22 cellular contexts compared by ENCODE assay signal in the genomic region with DNA sequence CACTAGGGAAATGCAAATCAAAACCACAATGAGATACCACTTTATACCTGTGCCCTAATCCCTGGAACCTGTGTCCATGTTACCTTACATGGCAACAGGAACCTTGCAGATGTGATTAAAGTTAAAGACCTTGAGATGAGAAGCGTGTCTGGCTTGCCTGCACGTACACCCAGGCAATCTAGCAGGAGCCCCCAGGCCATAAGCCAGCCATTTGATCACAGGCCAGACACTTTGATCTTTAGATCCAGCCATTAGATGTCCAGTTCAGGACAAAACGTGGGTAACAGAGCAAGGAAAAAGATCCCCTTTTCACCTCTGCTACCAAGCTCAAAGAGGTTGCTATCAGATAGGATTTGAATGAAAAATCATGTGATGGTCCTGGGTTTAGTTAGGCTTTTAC.
DNase-seq lines count a peak whose midpoint lies in the region; ATAC-seq, FAIRE-seq and TF ChIP-seq lines count a peak whose summit lies in the region.
"Had no signal": no experiment of that assay in that cellular context is flagged by ENCODE, and none has a peak within 500 bp of the region (broad histone marks: within the 10 kb centered on the region; RNA-seq: fewer than 3 reads in every experiment).

No MANE protein-coding gene starts in this region.

- in situ Hi-C loops in HepG2 (cut with HindIII; ENCODE audit: extremely low pct_ligation_motif_present, low pct_unique_long_range_greater_than_20kb) = no loop called here

- H3K27me3 ChIP-seq in HepG2 (ENCODE audit: control insufficient read depth in 1 of 2, insufficient read depth in 2 of 2, low read length in 2 of 2) (no peaks in the 10 kb centered on the region), right lobe of liver (no peaks in the 10 kb centered on the region), left lung (no peaks in the 10 kb centered on the region)

- no peak for TF ChIP-seq POLR2A in HepG2 (IDR thresholded peaks at IDR 0.05; ENCODE audit: insufficient read depth in 1 of 2, low read depth in 2 of 2, low read length in 2 of 2)
- no peak for TF ChIP-seq POLR2A in right lobe of liver (IDR thresholded peaks at IDR 0.05)

- H3K9ac ChIP-seq in HepG2 (ENCODE audit: insufficient read depth, low read depth, low read length) = no peak overlapping the region

- no peak for DNase-seq in HepG2 (ENCODE audit: low spot score)
- no peak for DNase-seq in right lobe of liver
- DNase-seq in NCI-H526 treated with DMSO at 0.1 percent for 48 hours (lab: John Stamatoyannopoulos, UW) = peak; percentile 42
- peak; percentile 17 for DNase-seq in left kidney (ENCODE audit: low read depth, low spot score)
- DNase-seq in kidney tubule cell (ENCODE audit: low spot score) = no peak
- no peak for DNase-seq in NCI-H2171 treated with DMSO at 0.1 percent for 48 hours (lab: John Stamatoyannopoulos, UW)
- DNase-seq in left lung = no peak
- DNase-seq: 8988T; Caco-2; CD4-positive, CD25-positive, alpha-beta regulatory T cell; CD8-positive, alpha-beta T cell; DMS 273 treated with DMSO at 0.1 percent for 48 hours; DMS79; EL; GF-D8; H9 had no signal

- ATAC-seq in HepG2 = no peak
- no peak for ATAC-seq in right lobe of liver
- ATAC-seq in left lung = no peak
- ATAC-seq: A549; CD8-positive, alpha-beta T cell; GM23338; HCT116 had no signal

- H3K9me3 ChIP-seq in HepG2 (ENCODE audit: low read length) (peaks cover 4% of the 10 kb centered on the region; the same call in 1 of the 2 replicates), right lobe of liver (no peaks in the 10 kb centered on the region), left lung (peaks cover 0 to 11% of the 10 kb centered on the region in 2 donors)
- H3K9me3 ChIP-seq: A549 had no signal

- FAIRE-seq in HepG2 (lab: Jason Lieb, UNC) = no peak
- FAIRE-seq: A549, GM12891, GM18507 had no signal

- POLR2A ChIA-PET in HepG2 (lab: Yijun Ruan, JAX) = no interaction called here

- H3K4me3 ChIP-seq in HepG2 (replicated peaks in 1 of 3; ENCODE audit: insufficient read depth in 1 of 3, low read depth in 2 of 3, low read length in 3 of 3) (no peak overlapping the region), right lobe of liver (no peak overlapping the region), left lung (no peak overlapping the region)
- H3K4me3 ChIP-seq: A549, GM23338 had no signal

- H3K4me1 ChIP-seq in HepG2 (ENCODE audit: insufficient read depth, low read length) (peaks cover 27% of the 10 kb centered on the region), right lobe of liver (no peaks in the 10 kb centered on the region), left lung (no peaks in the 10 kb centered on the region)
- H3K4me1 ChIP-seq: A549 had no signal

- no peak for TF ChIP-seq RAD21 in HepG2 (CRISPR knock-in tag; IDR thresholded peaks at IDR 0.05)

- no peak overlapping the region for H2AFZ ChIP-seq in HepG2 (ENCODE audit: low read length)
- H2AFZ ChIP-seq: GM23338 had no signal

- no peaks in the 10 kb centered on the region for H3K36me3 ChIP-seq in HepG2 (replicated peaks in 1 of 2; ENCODE audit: control insufficient read depth in 1 of 2, insufficient read depth in 2 of 2, low read length in 2 of 2)
- H3K36me3 ChIP-seq in right lobe of liver = no peaks in the 10 kb centered on the region
- no peaks in the 10 kb centered on the region for H3K36me3 ChIP-seq in left lung

- H3K79me2 ChIP-seq in HepG2 (ENCODE audit: insufficient read depth, low read length) = no peaks in the 10 kb centered on the region

- TF ChIP-seq CTCF in HepG2 (CRISPR knock-in tag; IDR thresholded peaks at IDR 0.05) = no peak
- TF ChIP-seq CTCF in right lobe of liver (IDR thresholded peaks at IDR 0.05) = no peak
- TF ChIP-seq CTCF in left lung (IDR thresholded peaks at IDR 0.05) = no peak

- H3K27ac ChIP-seq in HepG2 (ENCODE audit: extremely low read length, insufficient read depth, low read length) (no peak overlapping the region), right lobe of liver (no peak overlapping the region), left lung (no peak overlapping the region)
- H3K27ac ChIP-seq: A549, C4-2B had no signal

- H4K20me1 ChIP-seq in HepG2 (ENCODE audit: insufficient read depth, low read length) = no peaks in the 10 kb centered on the region

- TF ChIP-seq EP300 in HepG2 (IDR thresholded peaks at IDR 0.05; ENCODE audit: low read depth in 2 of 2, low read length in 2 of 2) (no peak), HepG2 (CRISPR knock-in tag; IDR thresholded peaks at IDR 0.05; ENCODE audit: borderline replicate concordance) (no peak)

- WGBS in HepG2 (ENCODE audit: low lambda C conversion rate) = 66% methylated on average over 3 of the region's 3 CpGs
- WGBS in right lobe of liver (ENCODE audit: insufficient coverage, low coverage, low lambda C conversion rate, missing lambda C conversion rate) = 88% methylated on average over 3 of the region's 3 CpGs

- H3K4me2 ChIP-seq in HepG2 (ENCODE audit: low read depth, low read length) = no peak overlapping the region
- H3K4me2 ChIP-seq: A549, GM23338 had no signal

- intact Hi-C loops in HepG2 (cut with micrococcal nuclease; ENCODE audit: unreplicated experiment) (no loop called here), right lobe of liver (cut with DNase I) (no loop called here), left lung (cut with DNase I) (no loop called here)

- BruUV-seq in HepG2 (replicated peaks; lab: Mats Ljungman, UMichigan) = no TSS peak

- CTCF ChIA-PET in HepG2 (lab: Yijun Ruan, JAX; ENCODE audit: low intra/inter-chr PET ratio, low total read pairs) = no interaction called here

TF ChIP-seq in HepG2, 621 proteins besides CTCF, POLR2A, EP300 and RAD21:
- TF ChIP-seq ZNF431 (CRISPR knock-in tag; IDR thresholded peaks at IDR 0.05; ENCODE audit: borderline replicate concordance, low read depth) = no peak
- 0 out of 2 replicates have a peak, but pooled peaks have one; percentile 20 for TF ChIP-seq MED1 (CRISPR knock-in tag; IDR thresholded peaks at IDR 0.05)
- TF ChIP-seq, protein P1, sequence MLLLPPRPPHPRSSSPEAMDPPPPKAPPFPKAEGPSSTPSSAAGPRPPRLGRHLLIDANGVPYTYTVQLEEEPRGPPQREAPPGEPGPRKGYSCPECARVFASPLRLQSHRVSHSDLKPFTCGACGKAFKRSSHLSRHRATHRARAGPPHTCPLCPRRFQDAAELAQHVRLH (CRISPR knock-in tag; IDR thresholded peaks at IDR 0.05; ENCODE audit: borderline replicate concordance, low read depth) = no peak

Comparison
In these comparisons a context has a peak if more than half of its experiments do, and no peak if none do; other contexts are left out.
1. DNase-seq: peak in NCI-H526 treated with DMSO at 0.1 percent for 48 hours (single experiment) and left kidney (single experiment); none in HepG2 (single experiment), right lobe of liver (0 of 3), kidney tubule cell (single experiment), NCI-H2171 treated with DMSO at 0.1 percent for 48 hours (single experiment) and left lung (0 of 2).